ENCODE assay signal across 1 cellular context in the genomic region with DNA sequence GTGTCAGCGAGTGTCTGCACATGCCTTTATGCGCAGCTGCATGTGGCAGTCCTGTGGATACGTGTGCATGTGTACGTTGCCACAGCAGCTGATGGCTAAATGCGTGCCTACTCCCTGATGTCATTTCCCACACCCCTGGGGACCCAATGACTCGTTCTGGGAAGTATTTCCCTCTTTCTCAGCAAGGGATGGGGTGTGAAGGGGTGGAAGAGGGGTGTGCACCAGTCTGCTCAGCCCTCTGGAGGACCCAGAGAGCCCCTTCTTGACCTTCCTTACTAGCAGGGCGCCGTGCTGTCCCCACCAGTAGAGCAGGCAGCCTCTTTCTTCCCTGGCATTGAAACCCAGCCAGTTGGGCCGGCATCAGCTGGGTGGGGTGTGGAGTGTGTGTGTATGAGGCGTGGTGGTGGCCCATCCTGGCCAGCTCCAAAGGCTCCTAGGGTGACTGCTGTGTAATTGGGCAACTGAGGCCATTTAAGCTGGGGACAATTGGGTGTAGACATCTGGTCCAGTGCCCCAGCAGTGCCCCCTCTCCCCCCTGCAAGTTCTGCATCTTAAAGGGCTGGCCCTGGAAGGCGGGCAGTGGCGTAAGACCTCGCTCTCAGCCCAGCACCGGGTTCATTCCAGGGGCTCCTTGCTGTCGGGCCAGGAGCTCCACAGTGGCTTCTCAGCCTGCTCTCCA.
TF ChIP-seq lines count a peak whose summit lies in the region.

No MANE protein-coding gene starts in this region.

TF ChIP-seq in HepG2, 621 proteins besides CTCF, POLR2A, EP300 and RAD21:
- TF ChIP-seq, protein P1, sequence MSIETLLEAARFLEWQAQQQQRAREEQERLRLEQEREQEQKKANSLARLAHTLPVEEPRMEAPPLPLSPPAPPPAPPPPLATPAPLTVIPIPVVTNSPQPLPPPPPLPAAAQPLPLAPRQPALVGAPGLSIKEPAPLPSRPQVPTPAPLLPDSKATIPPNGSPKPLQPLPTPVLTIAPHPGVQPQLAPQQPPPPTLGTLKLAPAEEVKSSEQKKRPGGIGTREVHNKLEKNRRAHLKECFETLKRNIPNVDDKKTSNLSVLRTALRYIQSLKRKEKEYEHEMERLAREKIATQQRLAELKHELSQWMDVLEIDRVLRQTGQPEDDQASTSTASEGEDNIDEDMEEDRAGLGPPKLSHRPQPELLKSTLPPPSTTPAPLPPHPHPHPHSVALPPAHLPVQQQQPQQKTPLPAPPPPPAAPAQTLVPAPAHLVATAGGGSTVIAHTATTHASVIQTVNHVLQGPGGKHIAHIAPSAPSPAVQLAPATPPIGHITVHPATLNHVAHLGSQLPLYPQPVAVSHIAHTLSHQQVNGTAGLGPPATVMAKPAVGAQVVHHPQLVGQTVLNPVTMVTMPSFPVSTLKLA (IDR thresholded peaks at IDR 0.05) = peak; percentile 63
- 0 out of 3 replicates have a peak, but pooled peaks have one; percentile 32 for TF ChIP-seq MXI1 (IDR thresholded peaks at IDR 0.05; ENCODE audit: borderline replicate concordance, low read depth, low read length)
- TF ChIP-seq MAFG (CRISPR knock-in tag; IDR thresholded peaks at IDR 0.05) = no peak
- no peak for TF ChIP-seq ZNF883 (CRISPR knock-in tag; IDR thresholded peaks at IDR 0.05; ENCODE audit: not compliant biosample characterization)
- TF ChIP-seq REXO4 (CRISPR knock-in tag; IDR thresholded peaks at IDR 0.05; ENCODE audit: borderline replicate concordance) = no peak
- peak; percentile 21; the same call in 1 of the 2 replicates for TF ChIP-seq ZBTB21 (CRISPR knock-in tag; IDR thresholded peaks at IDR 0.05)
- TF ChIP-seq, protein P2, sequence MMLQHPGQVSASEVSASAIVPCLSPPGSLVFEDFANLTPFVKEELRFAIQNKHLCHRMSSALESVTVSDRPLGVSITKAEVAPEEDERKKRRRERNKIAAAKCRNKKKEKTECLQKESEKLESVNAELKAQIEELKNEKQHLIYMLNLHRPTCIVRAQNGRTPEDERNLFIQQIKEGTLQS (CRISPR knock-in tag; IDR thresholded peaks at IDR 0.05) = 0 out of 2 replicates have a peak, but pooled peaks have one; percentile 15
- TF ChIP-seq TP53 (CRISPR knock-in tag; conservative IDR thresholded peaks at IDR 0.05) = no peak
- no peak for TF ChIP-seq ZNF33B (CRISPR knock-in tag; IDR thresholded peaks at IDR 0.05)
- TF ChIP-seq, protein P3, sequence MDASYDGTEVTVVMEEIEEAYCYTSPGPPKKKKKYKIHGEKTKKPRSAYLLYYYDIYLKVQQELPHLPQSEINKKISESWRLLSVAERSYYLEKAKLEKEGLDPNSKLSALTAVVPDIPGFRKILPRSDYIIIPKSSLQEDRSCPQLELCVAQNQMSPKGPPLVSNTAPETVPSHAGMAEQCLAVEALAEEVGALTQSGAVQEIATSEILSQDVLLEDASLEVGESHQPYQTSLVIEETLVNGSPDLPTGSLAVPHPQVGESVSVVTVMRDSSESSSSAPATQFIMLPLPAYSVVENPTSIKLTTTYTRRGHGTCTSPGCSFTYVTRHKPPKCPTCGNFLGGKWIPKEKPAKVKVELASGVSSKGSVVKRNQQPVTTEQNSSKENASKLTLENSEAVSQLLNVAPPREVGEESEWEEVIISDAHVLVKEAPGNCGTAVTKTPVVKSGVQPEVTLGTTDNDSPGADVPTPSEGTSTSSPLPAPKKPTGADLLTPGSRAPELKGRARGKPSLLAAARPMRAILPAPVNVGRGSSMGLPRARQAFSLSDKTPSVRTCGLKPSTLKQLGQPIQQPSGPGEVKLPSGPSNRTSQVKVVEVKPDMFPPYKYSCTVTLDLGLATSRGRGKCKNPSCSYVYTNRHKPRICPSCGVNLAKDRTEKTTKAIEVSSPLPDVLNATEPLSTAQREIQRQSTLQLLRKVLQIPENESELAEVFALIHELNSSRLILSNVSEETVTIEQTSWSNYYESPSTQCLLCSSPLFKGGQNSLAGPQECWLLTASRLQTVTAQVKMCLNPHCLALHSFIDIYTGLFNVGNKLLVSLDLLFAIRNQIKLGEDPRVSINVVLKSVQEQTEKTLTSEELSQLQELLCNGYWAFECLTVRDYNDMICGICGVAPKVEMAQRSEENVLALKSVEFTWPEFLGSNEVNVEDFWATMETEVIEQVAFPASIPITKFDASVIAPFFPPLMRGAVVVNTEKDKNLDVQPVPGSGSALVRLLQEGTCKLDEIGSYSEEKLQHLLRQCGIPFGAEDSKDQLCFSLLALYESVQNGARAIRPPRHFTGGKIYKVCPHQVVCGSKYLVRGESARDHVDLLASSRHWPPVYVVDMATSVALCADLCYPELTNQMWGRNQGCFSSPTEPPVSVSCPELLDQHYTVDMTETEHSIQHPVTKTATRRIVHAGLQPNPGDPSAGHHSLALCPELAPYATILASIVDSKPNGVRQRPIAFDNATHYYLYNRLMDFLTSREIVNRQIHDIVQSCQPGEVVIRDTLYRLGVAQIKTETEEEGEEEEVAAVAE (CRISPR knock-in tag; IDR thresholded peaks at IDR 0.05; ENCODE audit: borderline replicate concordance) = no peak
- TF ChIP-seq, protein P4, sequence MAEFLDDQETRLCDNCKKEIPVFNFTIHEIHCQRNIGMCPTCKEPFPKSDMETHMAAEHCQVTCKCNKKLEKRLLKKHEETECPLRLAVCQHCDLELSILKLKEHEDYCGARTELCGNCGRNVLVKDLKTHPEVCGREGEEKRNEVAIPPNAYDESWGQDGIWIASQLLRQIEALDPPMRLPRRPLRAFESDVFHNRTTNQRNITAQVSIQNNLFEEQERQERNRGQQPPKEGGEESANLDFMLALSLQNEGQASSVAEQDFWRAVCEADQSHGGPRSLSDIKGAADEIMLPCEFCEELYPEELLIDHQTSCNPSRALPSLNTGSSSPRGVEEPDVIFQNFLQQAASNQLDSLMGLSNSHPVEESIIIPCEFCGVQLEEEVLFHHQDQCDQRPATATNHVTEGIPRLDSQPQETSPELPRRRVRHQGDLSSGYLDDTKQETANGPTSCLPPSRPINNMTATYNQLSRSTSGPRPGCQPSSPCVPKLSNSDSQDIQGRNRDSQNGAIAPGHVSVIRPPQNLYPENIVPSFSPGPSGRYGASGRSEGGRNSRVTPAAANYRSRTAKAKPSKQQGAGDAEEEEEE (CRISPR knock-in tag; IDR thresholded peaks at IDR 0.05; ENCODE audit: borderline replicate concordance) = no peak
- peak; percentile 18 for TF ChIP-seq TEAD3 (CRISPR knock-in tag; optimal IDR thresholded peaks at IDR 0.05; ENCODE audit: borderline replicate concordance)
- no peak for TF ChIP-seq MAFK (conservative IDR thresholded peaks at IDR 0.05 in 1 of 2, IDR thresholded peaks at IDR 0.05 in 1 of 2; ENCODE audit: low read length in 2 of 2)
- TF ChIP-seq, protein P5, sequence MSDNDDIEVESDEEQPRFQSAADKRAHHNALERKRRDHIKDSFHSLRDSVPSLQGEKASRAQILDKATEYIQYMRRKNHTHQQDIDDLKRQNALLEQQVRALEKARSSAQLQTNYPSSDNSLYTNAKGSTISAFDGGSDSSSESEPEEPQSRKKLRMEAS (IDR thresholded peaks at IDR 0.05) = peak; percentile 65
- no peak for TF ChIP-seq KLF16 (CRISPR knock-in tag; IDR thresholded peaks at IDR 0.05)
- TF ChIP-seq FOXA1 (IDR thresholded peaks at IDR 0.05) = no peak
- 0 out of 2 replicates have a peak, but pooled peaks have one; percentile 13 for TF ChIP-seq FOXA1 (CRISPR knock-in tag; IDR thresholded peaks at IDR 0.05)
- peak; percentile 34 for TF ChIP-seq FOSL2 (CRISPR knock-in tag; IDR thresholded peaks at IDR 0.05)
- TF ChIP-seq SAP130 (CRISPR knock-in tag; IDR thresholded peaks at IDR 0.05; ENCODE audit: low read depth) = peak; percentile 21; the same call in 1 of the 2 replicates
- peak; percentile 54; the same call in 1 of the 2 replicates for TF ChIP-seq BHLHE40 (IDR thresholded peaks at IDR 0.05; ENCODE audit: low read length)
- TF ChIP-seq, protein P6, sequence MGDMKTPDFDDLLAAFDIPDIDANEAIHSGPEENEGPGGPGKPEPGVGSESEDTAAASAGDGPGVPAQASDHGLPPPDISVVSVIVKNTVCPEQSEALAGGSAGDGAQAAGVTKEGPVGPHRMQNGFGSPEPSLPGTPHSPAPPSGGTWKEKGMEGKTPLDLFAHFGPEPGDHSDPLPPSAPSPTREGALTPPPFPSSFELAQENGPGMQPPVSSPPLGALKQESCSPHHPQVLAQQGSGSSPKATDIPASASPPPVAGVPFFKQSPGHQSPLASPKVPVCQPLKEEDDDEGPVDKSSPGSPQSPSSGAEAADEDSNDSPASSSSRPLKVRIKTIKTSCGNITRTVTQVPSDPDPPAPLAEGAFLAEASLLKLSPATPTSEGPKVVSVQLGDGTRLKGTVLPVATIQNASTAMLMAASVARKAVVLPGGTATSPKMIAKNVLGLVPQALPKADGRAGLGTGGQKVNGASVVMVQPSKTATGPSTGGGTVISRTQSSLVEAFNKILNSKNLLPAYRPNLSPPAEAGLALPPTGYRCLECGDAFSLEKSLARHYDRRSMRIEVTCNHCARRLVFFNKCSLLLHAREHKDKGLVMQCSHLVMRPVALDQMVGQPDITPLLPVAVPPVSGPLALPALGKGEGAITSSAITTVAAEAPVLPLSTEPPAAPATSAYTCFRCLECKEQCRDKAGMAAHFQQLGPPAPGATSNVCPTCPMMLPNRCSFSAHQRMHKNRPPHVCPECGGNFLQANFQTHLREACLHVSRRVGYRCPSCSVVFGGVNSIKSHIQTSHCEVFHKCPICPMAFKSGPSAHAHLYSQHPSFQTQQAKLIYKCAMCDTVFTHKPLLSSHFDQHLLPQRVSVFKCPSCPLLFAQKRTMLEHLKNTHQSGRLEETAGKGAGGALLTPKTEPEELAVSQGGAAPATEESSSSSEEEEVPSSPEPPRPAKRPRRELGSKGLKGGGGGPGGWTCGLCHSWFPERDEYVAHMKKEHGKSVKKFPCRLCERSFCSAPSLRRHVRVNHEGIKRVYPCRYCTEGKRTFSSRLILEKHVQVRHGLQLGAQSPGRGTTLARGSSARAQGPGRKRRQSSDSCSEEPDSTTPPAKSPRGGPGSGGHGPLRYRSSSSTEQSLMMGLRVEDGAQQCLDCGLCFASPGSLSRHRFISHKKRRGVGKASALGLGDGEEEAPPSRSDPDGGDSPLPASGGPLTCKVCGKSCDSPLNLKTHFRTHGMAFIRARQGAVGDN (CRISPR knock-in tag; IDR thresholded peaks at IDR 0.05) = peak; percentile 71
- TF ChIP-seq, protein P7, sequence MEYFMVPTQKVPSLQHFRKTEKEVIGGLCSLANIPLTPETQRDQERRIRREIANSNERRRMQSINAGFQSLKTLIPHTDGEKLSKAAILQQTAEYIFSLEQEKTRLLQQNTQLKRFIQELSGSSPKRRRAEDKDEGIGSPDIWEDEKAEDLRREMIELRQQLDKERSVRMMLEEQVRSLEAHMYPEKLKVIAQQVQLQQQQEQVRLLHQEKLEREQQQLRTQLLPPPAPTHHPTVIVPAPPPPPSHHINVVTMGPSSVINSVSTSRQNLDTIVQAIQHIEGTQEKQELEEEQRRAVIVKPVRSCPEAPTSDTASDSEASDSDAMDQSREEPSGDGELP (IDR thresholded peaks at IDR 0.05; ENCODE audit: borderline replicate concordance, low read depth) = peak; percentile 65; the same call in 1 of the 2 replicates
